22 cellular contexts compared by ENCODE assay signal in the genomic region with DNA sequence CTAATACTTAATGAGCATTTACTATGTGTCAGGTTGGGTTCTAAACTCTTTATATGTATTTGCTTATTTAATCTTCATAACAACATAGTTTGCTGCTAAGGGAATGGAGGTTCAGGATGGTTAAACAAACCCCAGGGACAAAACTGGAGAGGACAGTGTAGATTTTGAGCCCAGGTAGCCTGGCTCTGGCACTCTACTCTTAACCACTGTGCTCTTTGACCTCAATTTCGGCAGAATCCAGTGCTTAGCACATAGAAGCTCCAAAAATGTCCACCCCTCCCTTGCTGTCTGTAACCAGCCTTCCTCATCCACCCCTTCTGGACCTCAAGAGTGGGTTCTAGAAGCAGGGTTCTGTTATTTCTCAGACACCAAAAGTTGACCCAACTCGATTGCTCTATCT.
DNase-seq lines count a peak whose midpoint lies in the region; ATAC-seq and TF ChIP-seq lines count a peak whose summit lies in the region.
"Had no signal": no experiment of that assay in that cellular context is flagged by ENCODE, and none has a peak within 500 bp of the region (broad histone marks: within the 10 kb centered on the region; RNA-seq: fewer than 3 reads in every experiment).

No MANE protein-coding gene starts in this region.

- H3K4me3 Mint-ChIP-seq in natural killer cell (no peak overlapping the region), T-helper 17 cell (peak overlapping the region; percentile 52), endothelial cell (ENCODE audit: unreplicated experiment) (no peak overlapping the region)
- no peak overlapping the region for H3K4me3 Mint-ChIP-seq in natural killer cell treated with Interleukin-12 subunit alpha and Interleukin-12 subunit beta and Interleukin-15 and Interleukin-18, amount 100 ng/mL, for 72 hours
- no peak overlapping the region for H3K4me3 Mint-ChIP-seq in stimulated activated effector memory CD8-positive, alpha-beta T cell treated with anti-CD3 and anti-CD28 coated beads, Interleukin-12 subunit alpha, Interleukin-12 subunit beta, amount 100 ng/mL, for 72 hours
- H3K4me3 Mint-ChIP-seq: B cell had no signal

- DNase-seq in natural killer cell (no peak), T-helper 17 cell (no peak), endothelial cell (ENCODE audit: low spot score) (no peak), ACHN (no peak), DMS79 (lab: John Stamatoyannopoulos, UW) (no peak), T-helper 1 cell (no peak)
- no peak for DNase-seq in natural killer cell treated with Interleukin-12 subunit alpha and Interleukin-12 subunit beta and Interleukin-15 and Interleukin-18, amount 100 ng/mL, for 72 hours (ENCODE audit: low spot score)
- DNase-seq in stimulated activated effector memory CD8-positive, alpha-beta T cell treated with anti-CD3 and anti-CD28 coated beads, Interleukin-12 subunit alpha, Interleukin-12 subunit beta, amount 100 ng/mL, for 72 hours (ENCODE audit: low spot score in 2 of 2) = no peak
- DNase-seq: HCEC 1CT; IMR-90; KG1; MM.1S; NCI-H1417; NCI-H1694; NCI-H2029 treated with DMSO at 0.1 percent for 48 hours; NCI-H446 treated with DMSO at 0.1 percent for 48 hours; NCI-H82; NK-92 treated with Interleukin-12 subunit alpha and Interleukin-12 subunit beta, amount 100 ng/mL, for 24 hours; PC-3; SK-N-SH had no signal

- H3K27me3 Mint-ChIP-seq in natural killer cell (ENCODE audit: low read depth in 2 of 2) (peaks cover 21 to 23% of the 10 kb centered on the region in 2 donors), T-helper 17 cell (peaks cover 5% of the 10 kb centered on the region), endothelial cell (ENCODE audit: unreplicated experiment) (peaks cover 8% of the 10 kb centered on the region)
- H3K27me3 Mint-ChIP-seq in natural killer cell treated with Interleukin-12 subunit alpha and Interleukin-12 subunit beta and Interleukin-15 and Interleukin-18, amount 100 ng/mL, for 72 hours = peaks cover 12 to 21% of the 10 kb centered on the region in 2 donors

- ATAC-seq in natural killer cell (no peak), T-helper 17 cell (peak; percentile 12)
- no peak for ATAC-seq in natural killer cell treated with Interleukin-12 subunit alpha and Interleukin-12 subunit beta and Interleukin-15 and Interleukin-18, amount 100 ng/mL, for 72 hours
- ATAC-seq in stimulated activated effector memory CD8-positive, alpha-beta T cell treated with anti-CD3 and anti-CD28 coated beads, Interleukin-12 subunit alpha, Interleukin-12 subunit beta, amount 100 ng/mL, for 72 hours = no peak
- ATAC-seq: A549, PC-3 had no signal

- intact Hi-C loops in natural killer cell (cut with micrococcal nuclease) = loop anchor here (10.0 kb wide), 1 partner anchor 281 kb away; no protein-coding TSS in a partner anchor

- H3K9me3 Mint-ChIP-seq in natural killer cell (no peaks in the 10 kb centered on the region), endothelial cell (ENCODE audit: unreplicated experiment) (no peaks in the 10 kb centered on the region)
- H3K9me3 Mint-ChIP-seq in natural killer cell treated with Interleukin-12 subunit alpha and Interleukin-12 subunit beta and Interleukin-15 and Interleukin-18, amount 100 ng/mL, for 72 hours = no peaks in the 10 kb centered on the region
- H3K9me3 Mint-ChIP-seq in stimulated activated effector memory CD8-positive, alpha-beta T cell treated with anti-CD3 and anti-CD28 coated beads, Interleukin-12 subunit alpha, Interleukin-12 subunit beta, amount 100 ng/mL, for 72 hours = no peaks in the 10 kb centered on the region

- TF ChIP-seq CTCF in natural killer cell (IDR thresholded peaks at IDR 0.05) (no peak), endothelial cell (IDR thresholded peaks at IDR 0.05; ENCODE audit: unreplicated experiment) (no peak)

- H3K4me1 Mint-ChIP-seq in natural killer cell = peaks cover 11 to 26% of the 10 kb centered on the region in 2 donors
- H3K4me1 Mint-ChIP-seq in natural killer cell treated with Interleukin-12 subunit alpha and Interleukin-12 subunit beta and Interleukin-15 and Interleukin-18, amount 100 ng/mL, for 72 hours (ENCODE audit: low read depth in 2 of 2) = peaks cover 8 to 11% of the 10 kb centered on the region in 2 donors
- peaks cover 21% of the 10 kb centered on the region for H3K4me1 Mint-ChIP-seq in T-helper 17 cell
- H3K4me1 Mint-ChIP-seq in endothelial cell (ENCODE audit: unreplicated experiment) = peaks cover 25% of the 10 kb centered on the region
- H3K4me1 Mint-ChIP-seq in stimulated activated effector memory CD8-positive, alpha-beta T cell treated with anti-CD3 and anti-CD28 coated beads, Interleukin-12 subunit alpha, Interleukin-12 subunit beta, amount 100 ng/mL, for 72 hours = peaks cover 28% of the 10 kb centered on the region

- no peaks in the 10 kb centered on the region for H3K36me3 Mint-ChIP-seq in natural killer cell
- H3K36me3 Mint-ChIP-seq in natural killer cell treated with Interleukin-12 subunit alpha and Interleukin-12 subunit beta and Interleukin-15 and Interleukin-18, amount 100 ng/mL, for 72 hours = no peaks in the 10 kb centered on the region
- H3K36me3 Mint-ChIP-seq in T-helper 17 cell (ENCODE audit: low read depth) = no peaks in the 10 kb centered on the region
- no peaks in the 10 kb centered on the region for H3K36me3 Mint-ChIP-seq in endothelial cell (ENCODE audit: low read depth, unreplicated experiment)
- no peaks in the 10 kb centered on the region for H3K36me3 Mint-ChIP-seq in stimulated activated effector memory CD8-positive, alpha-beta T cell treated with anti-CD3 and anti-CD28 coated beads, Interleukin-12 subunit alpha, Interleukin-12 subunit beta, amount 100 ng/mL, for 72 hours

- peak overlapping the region; percentile 27 to 53 for H3K27ac Mint-ChIP-seq in natural killer cell
- H3K27ac Mint-ChIP-seq in natural killer cell treated with Interleukin-12 subunit alpha and Interleukin-12 subunit beta and Interleukin-15 and Interleukin-18, amount 100 ng/mL, for 72 hours = peak overlapping the region in 1 of 2 donors; percentile 36
- H3K27ac Mint-ChIP-seq in T-helper 17 cell = peak overlapping the region; percentile 94
- H3K27ac Mint-ChIP-seq in endothelial cell (ENCODE audit: unreplicated experiment) = peak overlapping the region; percentile 94
- peak overlapping the region; percentile 82 for H3K27ac Mint-ChIP-seq in stimulated activated effector memory CD8-positive, alpha-beta T cell treated with anti-CD3 and anti-CD28 coated beads, Interleukin-12 subunit alpha, Interleukin-12 subunit beta, amount 100 ng/mL, for 72 hours
- H3K27ac Mint-ChIP-seq: B cell had no signal

- no peaks in the 10 kb centered on the region for H3K9me3 ChIP-seq in T-helper 17 cell (ENCODE audit: control insufficient read depth, low read length, poor library complexity, severe bottlenecking)
- H3K9me3 ChIP-seq: A549, SK-N-SH had no signal

- in situ Hi-C loops in ACHN (cut with HindIII; ENCODE audit: low pct_ligation_motif_present, low pct_unique_long_range_greater_than_20kb, low sequenced_read_pairs) = no loop called here
